In the genomic region with DNA sequence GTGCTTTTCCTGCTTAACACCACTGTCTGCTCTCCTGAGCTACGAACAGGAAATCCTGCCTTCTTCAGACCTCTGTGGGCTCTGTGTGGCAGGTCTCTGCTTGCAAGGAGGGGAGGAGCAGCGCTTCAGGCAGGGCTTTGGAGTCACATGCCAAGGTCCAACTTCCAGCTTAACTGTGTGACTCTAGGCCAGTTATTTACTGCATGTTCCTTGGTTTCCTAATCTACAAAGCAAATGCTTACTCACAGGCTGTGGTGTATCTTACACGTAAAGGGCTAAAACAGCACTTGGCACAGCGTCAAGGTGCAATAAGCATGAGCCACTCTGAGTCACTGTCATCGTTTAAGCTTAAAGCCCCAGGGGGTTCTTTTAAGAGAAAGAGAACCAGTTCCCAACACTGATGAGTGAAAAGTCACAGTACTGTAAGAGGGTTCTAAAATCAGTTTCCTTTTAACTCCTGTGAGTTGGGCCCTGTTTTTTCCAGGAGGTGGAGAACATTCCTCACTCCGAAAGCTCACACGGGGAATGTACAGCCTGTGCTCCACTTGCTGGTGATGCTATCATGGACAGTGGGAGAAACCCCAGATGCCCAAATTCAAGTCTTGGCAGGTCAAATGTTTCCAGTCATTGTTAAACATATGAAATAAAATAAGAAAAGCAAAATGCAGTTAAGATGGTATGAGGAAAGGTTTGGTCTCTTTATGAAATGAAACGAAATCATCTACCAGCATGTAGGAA, we compare ENCODE assay signal across 1 cellular context.
A peak's percentile ranks its signal among the peaks of the same experiment; 100 is the strongest.
TF ChIP-seq lines count a peak whose summit lies in the region.

No MANE protein-coding gene starts in this region.

TF ChIP-seq in HepG2, 621 proteins besides CTCF, POLR2A, EP300 and RAD21 (continued from another document and continues in another):
- TF ChIP-seq, protein P1, sequence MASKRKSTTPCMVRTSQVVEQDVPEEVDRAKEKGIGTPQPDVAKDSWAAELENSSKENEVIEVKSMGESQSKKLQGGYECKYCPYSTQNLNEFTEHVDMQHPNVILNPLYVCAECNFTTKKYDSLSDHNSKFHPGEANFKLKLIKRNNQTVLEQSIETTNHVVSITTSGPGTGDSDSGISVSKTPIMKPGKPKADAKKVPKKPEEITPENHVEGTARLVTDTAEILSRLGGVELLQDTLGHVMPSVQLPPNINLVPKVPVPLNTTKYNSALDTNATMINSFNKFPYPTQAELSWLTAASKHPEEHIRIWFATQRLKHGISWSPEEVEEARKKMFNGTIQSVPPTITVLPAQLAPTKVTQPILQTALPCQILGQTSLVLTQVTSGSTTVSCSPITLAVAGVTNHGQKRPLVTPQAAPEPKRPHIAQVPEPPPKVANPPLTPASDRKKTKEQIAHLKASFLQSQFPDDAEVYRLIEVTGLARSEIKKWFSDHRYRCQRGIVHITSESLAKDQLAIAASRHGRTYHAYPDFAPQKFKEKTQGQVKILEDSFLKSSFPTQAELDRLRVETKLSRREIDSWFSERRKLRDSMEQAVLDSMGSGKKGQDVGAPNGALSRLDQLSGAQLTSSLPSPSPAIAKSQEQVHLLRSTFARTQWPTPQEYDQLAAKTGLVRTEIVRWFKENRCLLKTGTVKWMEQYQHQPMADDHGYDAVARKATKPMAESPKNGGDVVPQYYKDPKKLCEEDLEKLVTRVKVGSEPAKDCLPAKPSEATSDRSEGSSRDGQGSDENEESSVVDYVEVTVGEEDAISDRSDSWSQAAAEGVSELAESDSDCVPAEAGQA (IDR thresholded peaks at IDR 0.05; ENCODE audit: low read depth), result no peak; the same call in 1 of the 2 replicates
- TF ChIP-seq, protein P1 (CRISPR knock-in tag; IDR thresholded peaks at IDR 0.05; ENCODE audit: borderline replicate concordance), result no peak
- peak; percentile 89; the same call in 1 of the 2 replicates for TF ChIP-seq NFKBIZ (CRISPR knock-in tag; IDR thresholded peaks at IDR 0.05)
- TF ChIP-seq TBX3 (IDR thresholded peaks at IDR 0.05; ENCODE audit: borderline replicate concordance), result peak; percentile 89; the same call in 1 of the 2 replicates
- no peak; the same call in 1 of the 2 replicates for TF ChIP-seq TRIM24 (CRISPR knock-in tag; IDR thresholded peaks at IDR 0.05)
- peak; percentile 70; the same call in 1 of the 2 replicates for TF ChIP-seq SMAD9 (CRISPR knock-in tag; IDR thresholded peaks at IDR 0.05)
- peak; percentile 93 for TF ChIP-seq HMG20A (CRISPR knock-in tag; IDR thresholded peaks at IDR 0.05; ENCODE audit: borderline replicate concordance)
- TF ChIP-seq LCORL (IDR thresholded peaks at IDR 0.05), result no peak
- peak; percentile 93 for TF ChIP-seq LCORL (CRISPR knock-in tag; IDR thresholded peaks at IDR 0.05)
- TF ChIP-seq PLRG1 (conservative IDR thresholded peaks at IDR 0.05), result no peak
- no peak for TF ChIP-seq ZNF557 (CRISPR knock-in tag; IDR thresholded peaks at IDR 0.05)
- no peak for TF ChIP-seq ZNF296 (CRISPR knock-in tag; conservative IDR thresholded peaks at IDR 0.05)
- no peak for TF ChIP-seq ZNF3 (CRISPR knock-in tag; IDR thresholded peaks at IDR 0.05)
- peak; percentile 95 for TF ChIP-seq DPF2 (CRISPR knock-in tag; IDR thresholded peaks at IDR 0.05; ENCODE audit: borderline replicate concordance, low read depth)
- peak; percentile 92; the same call in 1 of the 2 replicates for TF ChIP-seq ZNF607 (CRISPR knock-in tag; IDR thresholded peaks at IDR 0.05; ENCODE audit: borderline replicate concordance)
- TF ChIP-seq FOXA3 (CRISPR knock-in tag; IDR thresholded peaks at IDR 0.05), result peak; percentile 96
- TF ChIP-seq, protein P2, sequence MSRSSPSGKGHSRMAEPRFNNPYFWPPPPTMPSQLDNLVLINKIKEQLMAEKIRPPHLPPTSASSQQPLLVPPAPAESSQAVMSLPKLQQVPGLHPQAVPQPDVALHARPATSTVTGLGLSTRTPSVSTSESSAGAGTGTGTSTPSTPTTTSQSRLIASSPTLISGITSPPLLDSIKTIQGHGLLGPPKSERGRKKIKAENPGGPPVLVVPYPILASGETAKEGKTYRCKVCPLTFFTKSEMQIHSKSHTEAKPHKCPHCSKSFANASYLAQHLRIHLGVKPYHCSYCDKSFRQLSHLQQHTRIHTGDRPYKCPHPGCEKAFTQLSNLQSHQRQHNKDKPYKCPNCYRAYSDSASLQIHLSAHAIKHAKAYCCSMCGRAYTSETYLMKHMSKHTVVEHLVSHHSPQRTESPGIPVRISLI (CRISPR knock-in tag; IDR thresholded peaks at IDR 0.05; ENCODE audit: borderline replicate concordance), result peak; percentile 76; the same call in 1 of the 2 replicates
- TF ChIP-seq KAT7 (CRISPR knock-in tag; IDR thresholded peaks at IDR 0.05; ENCODE audit: borderline replicate concordance), result no peak
- TF ChIP-seq, protein P3, sequence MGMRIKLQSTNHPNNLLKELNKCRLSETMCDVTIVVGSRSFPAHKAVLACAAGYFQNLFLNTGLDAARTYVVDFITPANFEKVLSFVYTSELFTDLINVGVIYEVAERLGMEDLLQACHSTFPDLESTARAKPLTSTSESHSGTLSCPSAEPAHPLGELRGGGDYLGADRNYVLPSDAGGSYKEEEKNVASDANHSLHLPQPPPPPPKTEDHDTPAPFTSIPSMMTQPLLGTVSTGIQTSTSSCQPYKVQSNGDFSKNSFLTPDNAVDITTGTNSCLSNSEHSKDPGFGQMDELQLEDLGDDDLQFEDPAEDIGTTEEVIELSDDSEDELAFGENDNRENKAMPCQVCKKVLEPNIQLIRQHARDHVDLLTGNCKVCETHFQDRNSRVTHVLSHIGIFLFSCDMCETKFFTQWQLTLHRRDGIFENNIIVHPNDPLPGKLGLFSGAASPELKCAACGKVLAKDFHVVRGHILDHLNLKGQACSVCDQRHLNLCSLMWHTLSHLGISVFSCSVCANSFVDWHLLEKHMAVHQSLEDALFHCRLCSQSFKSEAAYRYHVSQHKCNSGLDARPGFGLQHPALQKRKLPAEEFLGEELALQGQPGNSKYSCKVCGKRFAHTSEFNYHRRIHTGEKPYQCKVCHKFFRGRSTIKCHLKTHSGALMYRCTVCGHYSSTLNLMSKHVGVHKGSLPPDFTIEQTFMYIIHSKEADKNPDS (CRISPR knock-in tag; IDR thresholded peaks at IDR 0.05), result peak; percentile 80; the same call in 1 of the 2 replicates
- TF ChIP-seq ZNF335 (CRISPR knock-in tag; IDR thresholded peaks at IDR 0.05), result no peak; the same call in 1 of the 2 replicates
- no peak; the same call in 1 of the 2 replicates for TF ChIP-seq ZSCAN29 (CRISPR knock-in tag; conservative IDR thresholded peaks at IDR 0.05)
- TF ChIP-seq ZNF766 (CRISPR knock-in tag; IDR thresholded peaks at IDR 0.05; ENCODE audit: borderline replicate concordance), result peak; percentile 79; the same call in 1 of the 2 replicates
- TF ChIP-seq ZNF253 (CRISPR knock-in tag; IDR thresholded peaks at IDR 0.05; ENCODE audit: borderline replicate concordance), result no peak
- TF ChIP-seq ZNF543 (CRISPR knock-in tag; IDR thresholded peaks at IDR 0.05), result no peak; the same call in 1 of the 2 replicates
- TF ChIP-seq, protein P4, sequence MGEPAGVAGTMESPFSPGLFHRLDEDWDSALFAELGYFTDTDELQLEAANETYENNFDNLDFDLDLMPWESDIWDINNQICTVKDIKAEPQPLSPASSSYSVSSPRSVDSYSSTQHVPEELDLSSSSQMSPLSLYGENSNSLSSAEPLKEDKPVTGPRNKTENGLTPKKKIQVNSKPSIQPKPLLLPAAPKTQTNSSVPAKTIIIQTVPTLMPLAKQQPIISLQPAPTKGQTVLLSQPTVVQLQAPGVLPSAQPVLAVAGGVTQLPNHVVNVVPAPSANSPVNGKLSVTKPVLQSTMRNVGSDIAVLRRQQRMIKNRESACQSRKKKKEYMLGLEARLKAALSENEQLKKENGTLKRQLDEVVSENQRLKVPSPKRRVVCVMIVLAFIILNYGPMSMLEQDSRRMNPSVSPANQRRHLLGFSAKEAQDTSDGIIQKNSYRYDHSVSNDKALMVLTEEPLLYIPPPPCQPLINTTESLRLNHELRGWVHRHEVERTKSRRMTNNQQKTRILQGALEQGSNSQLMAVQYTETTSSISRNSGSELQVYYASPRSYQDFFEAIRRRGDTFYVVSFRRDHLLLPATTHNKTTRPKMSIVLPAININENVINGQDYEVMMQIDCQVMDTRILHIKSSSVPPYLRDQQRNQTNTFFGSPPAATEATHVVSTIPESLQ (CRISPR knock-in tag; conservative IDR thresholded peaks at IDR 0.05), result peak; percentile 74; the same call in 1 of the 2 replicates
- TF ChIP-seq SOX5 (CRISPR knock-in tag; IDR thresholded peaks at IDR 0.05; ENCODE audit: borderline replicate concordance), result peak; percentile 96
- no peak for TF ChIP-seq ZNF234 (CRISPR knock-in tag; conservative IDR thresholded peaks at IDR 0.05)
- TF ChIP-seq RFX3 (CRISPR knock-in tag; IDR thresholded peaks at IDR 0.05), result no peak
- no peak for TF ChIP-seq GPN1 (CRISPR knock-in tag; IDR thresholded peaks at IDR 0.05; ENCODE audit: borderline replicate concordance)
- TF ChIP-seq ZNF367 (CRISPR knock-in tag; IDR thresholded peaks at IDR 0.05; ENCODE audit: borderline replicate concordance), result no peak
- TF ChIP-seq ZSCAN30 (CRISPR knock-in tag; IDR thresholded peaks at IDR 0.05), result no peak
- no peak for TF ChIP-seq ZNF672 (CRISPR knock-in tag; IDR thresholded peaks at IDR 0.05)
- TF ChIP-seq SMAD3 (CRISPR knock-in tag; IDR thresholded peaks at IDR 0.05), result peak; percentile 85
- TF ChIP-seq, protein P5, sequence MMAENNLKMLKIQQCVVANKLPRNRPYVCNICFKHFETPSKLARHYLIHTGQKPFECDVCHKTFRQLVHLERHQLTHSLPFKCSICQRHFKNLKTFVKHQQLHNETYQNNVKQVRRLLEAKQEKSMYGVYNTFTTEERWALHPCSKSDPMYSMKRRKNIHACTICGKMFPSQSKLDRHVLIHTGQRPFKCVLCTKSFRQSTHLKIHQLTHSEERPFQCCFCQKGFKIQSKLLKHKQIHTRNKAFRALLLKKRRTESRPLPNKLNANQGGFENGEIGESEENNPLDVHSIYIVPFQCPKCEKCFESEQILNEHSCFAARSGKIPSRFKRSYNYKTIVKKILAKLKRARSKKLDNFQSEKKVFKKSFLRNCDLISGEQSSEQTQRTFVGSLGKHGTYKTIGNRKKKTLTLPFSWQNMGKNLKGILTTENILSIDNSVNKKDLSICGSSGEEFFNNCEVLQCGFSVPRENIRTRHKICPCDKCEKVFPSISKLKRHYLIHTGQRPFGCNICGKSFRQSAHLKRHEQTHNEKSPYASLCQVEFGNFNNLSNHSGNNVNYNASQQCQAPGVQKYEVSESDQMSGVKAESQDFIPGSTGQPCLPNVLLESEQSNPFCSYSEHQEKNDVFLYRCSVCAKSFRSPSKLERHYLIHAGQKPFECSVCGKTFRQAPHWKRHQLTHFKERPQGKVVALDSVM (CRISPR knock-in tag; IDR thresholded peaks at IDR 0.05), result peak; percentile 70
- peak; percentile 89 for TF ChIP-seq SOX13 (IDR thresholded peaks at IDR 0.05)
- TF ChIP-seq SOX13 (CRISPR knock-in tag; conservative IDR thresholded peaks at IDR 0.05 in 1 of 2, IDR thresholded peaks at IDR 0.05 in 1 of 2), result peak; percentile 73 to 97; a peak in 2 of 4 replicates
- TF ChIP-seq HDAC2 (CRISPR knock-in tag; IDR thresholded peaks at IDR 0.05), result peak; percentile 97
- TF ChIP-seq, protein P6, sequence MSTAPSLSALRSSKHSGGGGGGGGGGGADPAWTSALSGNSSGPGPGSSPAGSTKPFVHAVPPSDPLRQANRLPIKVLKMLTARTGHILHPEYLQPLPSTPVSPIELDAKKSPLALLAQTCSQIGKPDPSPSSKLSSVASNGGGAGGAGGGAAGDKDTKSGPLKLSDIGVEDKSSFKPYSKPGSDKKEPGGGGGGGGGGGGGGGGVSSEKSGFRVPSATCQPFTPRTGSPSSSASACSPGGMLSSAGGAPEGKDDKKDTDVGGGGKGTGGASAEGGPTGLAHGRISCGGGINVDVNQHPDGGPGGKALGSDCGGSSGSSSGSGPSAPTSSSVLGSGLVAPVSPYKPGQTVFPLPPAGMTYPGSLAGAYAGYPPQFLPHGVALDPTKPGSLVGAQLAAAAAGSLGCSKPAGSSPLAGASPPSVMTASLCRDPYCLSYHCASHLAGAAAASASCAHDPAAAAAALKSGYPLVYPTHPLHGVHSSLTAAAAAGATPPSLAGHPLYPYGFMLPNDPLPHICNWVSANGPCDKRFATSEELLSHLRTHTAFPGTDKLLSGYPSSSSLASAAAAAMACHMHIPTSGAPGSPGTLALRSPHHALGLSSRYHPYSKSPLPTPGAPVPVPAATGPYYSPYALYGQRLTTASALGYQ (CRISPR knock-in tag; IDR thresholded peaks at IDR 0.05), result no peak
- peak; percentile 53; the same call in 1 of the 2 replicates for TF ChIP-seq RFX5 (IDR thresholded peaks at IDR 0.05; ENCODE audit: low read depth, low read length)
- TF ChIP-seq ZNF34 (CRISPR knock-in tag; IDR thresholded peaks at IDR 0.05; ENCODE audit: borderline replicate concordance), result 0 out of 2 replicates have a peak, but pooled peaks have one; percentile 85
- peak; percentile 84 for TF ChIP-seq THAP11 (CRISPR knock-in tag; IDR thresholded peaks at IDR 0.05)
- TF ChIP-seq, protein P7, sequence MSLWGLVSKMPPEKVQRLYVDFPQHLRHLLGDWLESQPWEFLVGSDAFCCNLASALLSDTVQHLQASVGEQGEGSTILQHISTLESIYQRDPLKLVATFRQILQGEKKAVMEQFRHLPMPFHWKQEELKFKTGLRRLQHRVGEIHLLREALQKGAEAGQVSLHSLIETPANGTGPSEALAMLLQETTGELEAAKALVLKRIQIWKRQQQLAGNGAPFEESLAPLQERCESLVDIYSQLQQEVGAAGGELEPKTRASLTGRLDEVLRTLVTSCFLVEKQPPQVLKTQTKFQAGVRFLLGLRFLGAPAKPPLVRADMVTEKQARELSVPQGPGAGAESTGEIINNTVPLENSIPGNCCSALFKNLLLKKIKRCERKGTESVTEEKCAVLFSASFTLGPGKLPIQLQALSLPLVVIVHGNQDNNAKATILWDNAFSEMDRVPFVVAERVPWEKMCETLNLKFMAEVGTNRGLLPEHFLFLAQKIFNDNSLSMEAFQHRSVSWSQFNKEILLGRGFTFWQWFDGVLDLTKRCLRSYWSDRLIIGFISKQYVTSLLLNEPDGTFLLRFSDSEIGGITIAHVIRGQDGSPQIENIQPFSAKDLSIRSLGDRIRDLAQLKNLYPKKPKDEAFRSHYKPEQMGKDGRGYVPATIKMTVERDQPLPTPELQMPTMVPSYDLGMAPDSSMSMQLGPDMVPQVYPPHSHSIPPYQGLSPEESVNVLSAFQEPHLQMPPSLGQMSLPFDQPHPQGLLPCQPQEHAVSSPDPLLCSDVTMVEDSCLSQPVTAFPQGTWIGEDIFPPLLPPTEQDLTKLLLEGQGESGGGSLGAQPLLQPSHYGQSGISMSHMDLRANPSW (CRISPR knock-in tag; IDR thresholded peaks at IDR 0.05; ENCODE audit: borderline replicate concordance), result no peak
- peak; percentile 42; the same call in 1 of the 2 replicates for TF ChIP-seq KDM5B (CRISPR knock-in tag; IDR thresholded peaks at IDR 0.05; ENCODE audit: borderline replicate concordance)
- TF ChIP-seq ZFP1 (CRISPR knock-in tag; IDR thresholded peaks at IDR 0.05), result peak; percentile 96
